In genomic region chr4:138113819-138114415, GRCh38 we compare ENCODE assay signal across 8 cellular contexts.
DNase-seq lines count a peak whose midpoint lies in the region; ATAC-seq and TF ChIP-seq lines count a peak whose summit lies in the region.

No MANE protein-coding gene starts in this region.

- H3K9me2 ChIP-seq in MM.1S (replicated peaks; ENCODE audit: insufficient read depth, low read length) = no peaks in the 10 kb centered on the region

- no peaks in the 10 kb centered on the region for H3K27me3 ChIP-seq in MM.1S (replicated peaks; ENCODE audit: insufficient read depth, low read length)

- DNase-seq in M059J (ENCODE audit: low read depth) (peak; percentile 69), kidney tubule cell (ENCODE audit: low spot score) (peak; percentile 45), hypothalamus (lab: John Stamatoyannopoulos, UW) (no peak), amniotic stem cell (lab: John Stamatoyannopoulos, UW) (no peak), MM.1S (no peak)
- DNase-seq in stimulated activated effector memory CD8-positive, alpha-beta T cell treated with anti-CD3 and anti-CD28 coated beads, Interleukin-12 subunit alpha, Interleukin-12 subunit beta, amount 100 ng/mL, for 72 hours (ENCODE audit: low spot score in 2 of 2) = no peak

- no peaks in the 10 kb centered on the region for H3K9me3 Mint-ChIP-seq in stimulated activated effector memory CD8-positive, alpha-beta T cell treated with anti-CD3 and anti-CD28 coated beads, Interleukin-12 subunit alpha, Interleukin-12 subunit beta, amount 100 ng/mL, for 72 hours

- H3K4me2 ChIP-seq in MM.1S (ENCODE audit: low read depth, low read length) = no peak overlapping the region

- no peaks in the 10 kb centered on the region for H4K20me1 ChIP-seq in MM.1S (ENCODE audit: insufficient read depth, low read length)

- no peak overlapping the region for H3K4me3 ChIP-seq in MM.1S (ENCODE audit: low read length)

- H3K9me3 ChIP-seq in MM.1S (replicated peaks; ENCODE audit: insufficient read depth, low read length) = no peaks in the 10 kb centered on the region

- no peaks in the 10 kb centered on the region for H3K79me2 ChIP-seq in MM.1S (ENCODE audit: low read length)

- peaks cover 14% of the 10 kb centered on the region for H3K4me1 ChIP-seq in MM.1S (ENCODE audit: low read length)

- no peak overlapping the region for H2AFZ ChIP-seq in MM.1S (ENCODE audit: low read length)

- ATAC-seq in GM18867 (IDR thresholded peaks at IDR 0.05; ENCODE audit: unreplicated experiment) = peak; percentile 3
- ATAC-seq in HG02798 (IDR thresholded peaks at IDR 0.05; ENCODE audit: poor library complexity, unreplicated experiment) = peak; percentile 9
- ATAC-seq in stimulated activated effector memory CD8-positive, alpha-beta T cell treated with anti-CD3 and anti-CD28 coated beads, Interleukin-12 subunit alpha, Interleukin-12 subunit beta, amount 100 ng/mL, for 72 hours = no peak

- H3K27ac ChIP-seq in MM.1S (ENCODE audit: low read length) = no peak overlapping the region

- H3K4me3 Mint-ChIP-seq in stimulated activated effector memory CD8-positive, alpha-beta T cell treated with anti-CD3 and anti-CD28 coated beads, Interleukin-12 subunit alpha, Interleukin-12 subunit beta, amount 100 ng/mL, for 72 hours = no peak overlapping the region

- no peaks in the 10 kb centered on the region for H3K4me1 Mint-ChIP-seq in stimulated activated effector memory CD8-positive, alpha-beta T cell treated with anti-CD3 and anti-CD28 coated beads, Interleukin-12 subunit alpha, Interleukin-12 subunit beta, amount 100 ng/mL, for 72 hours

- no peaks in the 10 kb centered on the region for H3K36me3 ChIP-seq in MM.1S (replicated peaks; ENCODE audit: insufficient read depth, low read length)

- no peak for TF ChIP-seq CTCF in MM.1S (IDR thresholded peaks at IDR 0.05; ENCODE audit: low read length)

- peaks cover 3% of the 10 kb centered on the region; the same call in 1 of the 2 replicates for H3F3A ChIP-seq in MM.1S (ENCODE audit: insufficient read depth, low read length)

- H3K36me3 Mint-ChIP-seq in stimulated activated effector memory CD8-positive, alpha-beta T cell treated with anti-CD3 and anti-CD28 coated beads, Interleukin-12 subunit alpha, Interleukin-12 subunit beta, amount 100 ng/mL, for 72 hours = no peaks in the 10 kb centered on the region

- H3K9ac ChIP-seq in MM.1S (ENCODE audit: low read length) = no peak overlapping the region

- H3K27ac Mint-ChIP-seq in stimulated activated effector memory CD8-positive, alpha-beta T cell treated with anti-CD3 and anti-CD28 coated beads, Interleukin-12 subunit alpha, Interleukin-12 subunit beta, amount 100 ng/mL, for 72 hours = no peak overlapping the region

Comparison
In these comparisons a context has a peak if more than half of its experiments do, and no peak if none do; other contexts are left out.
1. DNase-seq: peak in M059J (single experiment) and kidney tubule cell (single experiment); none in stimulated activated effector memory CD8-positive, alpha-beta T cell treated with anti-CD3 and anti-CD28 coated beads, Interleukin-12 subunit alpha, Interleukin-12 subunit beta, amount 100 ng/mL, for 72 hours (0 of 2), hypothalamus (0 of 51), amniotic stem cell (single experiment) and MM.1S (single experiment).